8 cellular contexts compared by ENCODE assay signal in the genomic region with DNA sequence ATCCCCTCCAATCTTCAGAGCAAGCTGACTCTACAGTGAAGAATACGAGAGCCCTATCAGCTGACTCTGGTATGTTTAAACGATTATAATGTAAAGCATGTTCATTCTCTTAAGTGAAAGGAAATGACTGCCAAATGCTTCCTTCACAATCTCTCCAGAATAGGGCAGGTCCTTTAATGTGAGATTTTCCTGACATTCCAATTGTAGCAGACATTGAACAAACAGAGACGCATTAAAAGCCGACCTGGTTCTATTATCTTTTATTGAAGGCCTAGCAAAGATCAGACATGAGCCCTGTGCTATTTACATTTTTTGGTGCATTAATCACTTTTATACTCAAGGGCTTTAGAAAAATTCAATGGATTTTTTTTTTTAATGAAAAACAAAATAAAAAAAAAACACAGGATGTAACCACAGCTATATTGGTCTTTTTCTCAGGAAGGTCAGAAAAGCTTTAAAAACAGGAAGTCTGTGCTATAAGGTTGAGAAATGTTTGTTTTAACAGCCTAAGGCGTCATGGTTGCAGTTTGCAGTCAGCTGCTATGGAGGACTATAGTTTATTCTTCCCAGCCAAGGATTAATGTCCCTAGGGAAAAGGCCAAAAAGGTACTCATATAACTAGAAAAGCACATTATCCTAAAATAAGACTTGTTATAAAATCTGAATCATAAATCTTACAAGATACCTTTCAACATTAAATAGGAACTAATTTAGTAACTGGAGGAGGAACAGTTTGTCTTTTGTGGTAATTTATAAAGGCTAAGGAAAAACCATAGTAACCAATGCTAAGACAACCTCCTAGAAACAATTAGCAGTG.
A peak's percentile ranks its signal among the peaks of the same experiment; 100 is the strongest.
DNase-seq lines count a peak whose midpoint lies in the region; ATAC-seq and TF ChIP-seq lines count a peak whose summit lies in the region.

No MANE protein-coding gene starts in this region.

- POLR2A ChIA-PET in HCT116 (lab: Charles Lee): no interaction called here

- peak; percentile 42 for DNase-seq in AG08396 (ENCODE audit: low spot score)
- no peak for DNase-seq in HCT116 (ENCODE audit: low read depth, low spot score)
- peak; percentile 29 to 67 for DNase-seq in NCI-H524 (lab: John Stamatoyannopoulos, UW)
- peak; percentile 85 for DNase-seq in adipocyte (ENCODE audit: low read depth)
- peak; percentile 52 for DNase-seq in hepatocyte (ENCODE audit: low spot score)
- DNase-seq in BE2C: no peak
- no peak for DNase-seq in activated CD4-positive, alpha-beta T cell treated with anti-CD3 and anti-CD28 coated beads, Interleukin-2, amount 50 U/mL, for 1 hour

- H3K9me3 ChIP-seq in HCT116 (ENCODE audit: control insufficient read depth in 1 of 2, insufficient read depth in 1 of 2, low read depth in 1 of 2, low read length in 2 of 2): no peaks in the 10 kb centered on the region
- no peaks in the 10 kb centered on the region for H3K9me3 ChIP-seq in adipocyte (ENCODE audit: control insufficient read depth, low read length)
- H3K9me3 ChIP-seq in hepatocyte (ENCODE audit: low read depth): no peaks in the 10 kb centered on the region
- no peaks in the 10 kb centered on the region for H3K9me3 ChIP-seq in BE2C

- no TSS peak for BruUV-seq in HCT116 (replicated peaks; lab: Mats Ljungman, UMichigan)

- CTCF ChIA-PET in HCT116 (lab: Charles Lee): no interaction called here

- H3K4me2 ChIP-seq in HCT116 (ENCODE audit: low read length): no peak overlapping the region
- peak overlapping the region; percentile 60 for H3K4me2 ChIP-seq in hepatocyte

- H3K27me3 ChIP-seq in HCT116 (ENCODE audit: insufficient read depth, low read length): no peaks in the 10 kb centered on the region
- H3K27me3 ChIP-seq in adipocyte (replicated peaks; ENCODE audit: control insufficient read depth, insufficient read depth, low read length): no peaks in the 10 kb centered on the region
- H3K27me3 ChIP-seq in hepatocyte: no peaks in the 10 kb centered on the region
- no peaks in the 10 kb centered on the region for H3K27me3 ChIP-seq in BE2C

- WGBS in hepatocyte (ENCODE audit: low lambda C conversion rate, missing lambda C conversion rate): 3% methylated on average over 5 of the region's 5 CpGs

- H3K79me2 ChIP-seq in HCT116 (ENCODE audit: insufficient read depth, low read length) (peaks cover 10% of the 10 kb centered on the region; the same call in 1 of the 2 replicates), hepatocyte (peaks cover 85% of the 10 kb centered on the region)

- H2AFZ ChIP-seq in HCT116 (ENCODE audit: low read depth, low read length, poor library complexity, severe bottlenecking): no peak overlapping the region
- H2AFZ ChIP-seq in hepatocyte: no peak overlapping the region

- intact Hi-C loops in HCT116 (cut with micrococcal nuclease): loop anchor here (10.0 kb wide), 1 partner anchor 738 kb away; no protein-coding TSS in a partner anchor

- H3K9me2 ChIP-seq in HCT116 (ENCODE audit: insufficient read depth) (no peaks in the 10 kb centered on the region; the same call in 1 of the 2 replicates), hepatocyte (replicated peaks; ENCODE audit: insufficient read depth) (no peaks in the 10 kb centered on the region)

- peak; percentile 36; the same call in 1 of the 2 replicates for ATAC-seq in HCT116

- no peaks in the 10 kb centered on the region; the same call in 1 of the 2 replicates for H4K20me1 ChIP-seq in HCT116 (ENCODE audit: insufficient read depth)
- no peaks in the 10 kb centered on the region for H4K20me1 ChIP-seq in hepatocyte (ENCODE audit: insufficient read depth, poor library complexity, severe bottlenecking)

- no peaks in the 10 kb centered on the region for H3K36me3 ChIP-seq in HCT116 (ENCODE audit: control insufficient read depth in 1 of 2, insufficient read depth in 2 of 2, low read length in 2 of 2)
- H3K36me3 ChIP-seq in adipocyte (ENCODE audit: control insufficient read depth, insufficient read depth, low read length, severe bottlenecking): no peaks in the 10 kb centered on the region
- H3K36me3 ChIP-seq in hepatocyte (replicated peaks; ENCODE audit: insufficient read depth, low read depth): no peaks in the 10 kb centered on the region
- H3K36me3 ChIP-seq in BE2C: no peaks in the 10 kb centered on the region

- peak overlapping the region; percentile 22; the same call in 1 of the 2 replicates for H3K27ac ChIP-seq in HCT116 (ENCODE audit: low read depth, low read length)
- H3K27ac ChIP-seq in hepatocyte: peak overlapping the region; percentile 83
- peak overlapping the region in 13 of 21 experiments; percentile 6 to 77 (median 41) for H3K27ac ChIP-seq in skin epidermis

- TF ChIP-seq RAD21 in HCT116 (IDR thresholded peaks at IDR 0.05; ENCODE audit: low read depth): no peak

- TF ChIP-seq CTCF in HCT116 (IDR thresholded peaks at IDR 0.05 in 2 of 3, conservative IDR thresholded peaks at IDR 0.05 in 1 of 3; ENCODE audit: borderline replicate concordance in 1 of 3, insufficient read depth in 1 of 3, low read depth in 2 of 3, low read length in 2 of 3): no peak
- TF ChIP-seq CTCF in hepatocyte (IDR thresholded peaks at IDR 0.05; ENCODE audit: poor library complexity): no peak
- TF ChIP-seq CTCF in BE2C (IDR thresholded peaks at IDR 0.05; ENCODE audit: low read depth, low read length): no peak

- RAD21 ChIA-PET in HCT116 (lab: Charles Lee; ENCODE audit: low non-redundant PET in 1 of 2, low total read pairs in 2 of 2, uncharacterized antibody in 2 of 2, unreplicated experiment in 2 of 2): no interaction called here

- H3K4me1 ChIP-seq in HCT116 (ENCODE audit: control insufficient read depth in 1 of 2, insufficient read depth in 2 of 2, low read length in 2 of 2) (peaks cover 0 to 31% of the 10 kb centered on the region in 2 experiments; a peak in 2 of 4 replicates), adipocyte (ENCODE audit: control insufficient read depth, insufficient read depth, low read length) (peaks cover 21% of the 10 kb centered on the region), hepatocyte (ENCODE audit: insufficient read depth) (peaks cover 12% of the 10 kb centered on the region), BE2C (peaks cover 3% of the 10 kb centered on the region; the same call in 1 of the 2 replicates)

- H3K9ac ChIP-seq in HCT116 (ENCODE audit: low read length): no peak overlapping the region
- H3K9ac ChIP-seq in adipocyte (ENCODE audit: low read length): peak overlapping the region; percentile 61

- no peak for TF ChIP-seq POLR2A in HCT116 (IDR thresholded peaks at IDR 0.05; ENCODE audit: borderline replicate concordance, extremely low read depth, insufficient read depth, insufficient read length)

- H3K4me3 ChIP-seq in HCT116 (replicated peaks in 1 of 2; ENCODE audit: low read depth in 1 of 2, low read length in 2 of 2) (no peak overlapping the region), adipocyte (ENCODE audit: low read length) (peak overlapping the region; percentile 63), hepatocyte (no peak overlapping the region), skin epidermis (no peak overlapping the region), BE2C (ENCODE audit: low read depth, low read length) (no peak overlapping the region)

TF ChIP-seq in HCT116, 20 proteins besides CTCF, POLR2A, EP300 and RAD21 (continues in another document):
- no peak for TF ChIP-seq ELF1 (IDR thresholded peaks at IDR 0.05; ENCODE audit: borderline replicate concordance, low read depth)
- no peak for TF ChIP-seq FOSL1 (IDR thresholded peaks at IDR 0.05; ENCODE audit: low read depth)
- no peak for TF ChIP-seq POLR2AphosphoS5 (IDR thresholded peaks at IDR 0.05; ENCODE audit: low read depth, low read length)
- no peak for TF ChIP-seq EGR1 (IDR thresholded peaks at IDR 0.05; ENCODE audit: low read depth)
- TF ChIP-seq, protein P1, sequence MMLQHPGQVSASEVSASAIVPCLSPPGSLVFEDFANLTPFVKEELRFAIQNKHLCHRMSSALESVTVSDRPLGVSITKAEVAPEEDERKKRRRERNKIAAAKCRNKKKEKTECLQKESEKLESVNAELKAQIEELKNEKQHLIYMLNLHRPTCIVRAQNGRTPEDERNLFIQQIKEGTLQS (IDR thresholded peaks at IDR 0.05): no peak
- TF ChIP-seq TCF7L2 (IDR thresholded peaks at IDR 0.05; ENCODE audit: borderline replicate concordance, extremely low read depth, insufficient read depth, insufficient read length): no peak
- no peak for TF ChIP-seq SP1 (IDR thresholded peaks at IDR 0.05; ENCODE audit: low read depth)
- TF ChIP-seq SRF (IDR thresholded peaks at IDR 0.05; ENCODE audit: low read depth): no peak
- no peak for TF ChIP-seq SIN3A (IDR thresholded peaks at IDR 0.05; ENCODE audit: low read depth)
- TF ChIP-seq ZNF274 (IDR thresholded peaks at IDR 0.05; ENCODE audit: low read depth, low read length): no peak
- TF ChIP-seq, protein P2, sequence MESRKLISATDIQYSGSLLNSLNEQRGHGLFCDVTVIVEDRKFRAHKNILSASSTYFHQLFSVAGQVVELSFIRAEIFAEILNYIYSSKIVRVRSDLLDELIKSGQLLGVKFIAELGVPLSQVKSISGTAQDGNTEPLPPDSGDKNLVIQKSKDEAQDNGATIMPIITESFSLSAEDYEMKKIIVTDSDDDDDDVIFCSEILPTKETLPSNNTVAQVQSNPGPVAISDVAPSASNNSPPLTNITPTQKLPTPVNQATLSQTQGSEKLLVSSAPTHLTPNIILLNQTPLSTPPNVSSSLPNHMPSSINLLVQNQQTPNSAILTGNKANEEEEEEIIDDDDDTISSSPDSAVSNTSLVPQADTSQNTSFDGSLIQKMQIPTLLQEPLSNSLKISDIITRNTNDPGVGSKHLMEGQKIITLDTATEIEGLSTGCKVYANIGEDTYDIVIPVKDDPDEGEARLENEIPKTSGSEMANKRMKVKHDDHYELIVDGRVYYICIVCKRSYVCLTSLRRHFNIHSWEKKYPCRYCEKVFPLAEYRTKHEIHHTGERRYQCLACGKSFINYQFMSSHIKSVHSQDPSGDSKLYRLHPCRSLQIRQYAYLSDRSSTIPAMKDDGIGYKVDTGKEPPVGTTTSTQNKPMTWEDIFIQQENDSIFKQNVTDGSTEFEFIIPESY (IDR thresholded peaks at IDR 0.05; ENCODE audit: extremely low read depth, insufficient replicate concordance, low read length): no peak
- TF ChIP-seq ZFX (IDR thresholded peaks at IDR 0.05): no peak
- TF ChIP-seq, protein P3, sequence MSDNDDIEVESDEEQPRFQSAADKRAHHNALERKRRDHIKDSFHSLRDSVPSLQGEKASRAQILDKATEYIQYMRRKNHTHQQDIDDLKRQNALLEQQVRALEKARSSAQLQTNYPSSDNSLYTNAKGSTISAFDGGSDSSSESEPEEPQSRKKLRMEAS (IDR thresholded peaks at IDR 0.05): no peak

Comparison
In these comparisons a context has a peak if more than half of its experiments do, and no peak if none do; other contexts are left out.
1. DNase-seq: peak in AG08396 (single experiment), NCI-H524 (2 of 2), adipocyte (single experiment) and hepatocyte (single experiment); none in HCT116 (single experiment), BE2C (single experiment) and activated CD4-positive, alpha-beta T cell treated with anti-CD3 and anti-CD28 coated beads, Interleukin-2, amount 50 U/mL, for 1 hour (single experiment).
2. H3K27ac ChIP-seq: peak in every context shown above with its lines; median percentile 83 in hepatocyte; 41 in skin epidermis; 22 in HCT116.